In genomic region chr10:72295330-72295910, GRCh38 we compare ENCODE assay signal across 1 cellular context.
TF ChIP-seq lines count a peak whose summit lies in the region.

No MANE protein-coding gene starts in this region.

TF ChIP-seq in GM23338, 12 proteins besides CTCF, POLR2A, EP300 and RAD21 (continued from another document):
- TF ChIP-seq ZNF462 (CRISPR knock-in tag; IDR thresholded peaks at IDR 0.05) (no peak), POLR2AphosphoS5 (IDR thresholded peaks at IDR 0.05; ENCODE audit: low read depth) (no peak; the same call in 1 of the 2 replicates), CREB1 (CRISPR knock-in tag; IDR thresholded peaks at IDR 0.05; ENCODE audit: low read depth) (no peak), STAT1 (IDR thresholded peaks at IDR 0.05; ENCODE audit: unreplicated experiment) (no peak), EZH2phosphoT487 (IDR thresholded peaks at IDR 0.05; ENCODE audit: unreplicated experiment) (no peak), NANOG (IDR thresholded peaks at IDR 0.05; ENCODE audit: borderline replicate concordance) (no peak), ZNF114 (CRISPR knock-in tag; IDR thresholded peaks at IDR 0.05) (no peak), ETS1 (IDR thresholded peaks at IDR 0.05) (no peak), REST (IDR thresholded peaks at IDR 0.05; ENCODE audit: unreplicated experiment) (no peak)
